In genomic region chr19:40721140-40721486, GRCh38 we compare ENCODE assay signal across 9 cellular contexts. TPM values are rescaled to one million over a fixed set of nuclear protein-coding genes. Genes with fewer than 3 reads are reported as not detected.
DNase-seq lines count a peak whose midpoint lies in the region; ATAC-seq, FAIRE-seq and TF ChIP-seq lines count a peak whose summit lies in the region.
"Had no signal": no experiment of that assay in that cellular context is flagged by ENCODE, and none has a peak within 500 bp of the region (broad histone marks: within the 10 kb centered on the region; RNA-seq: fewer than 3 reads in every experiment).

No MANE protein-coding gene starts in this region.

- no peaks in the 10 kb centered on the region for H3K9me3 ChIP-seq in HepG2 (ENCODE audit: low read length)
- H3K9me3 ChIP-seq in spleen, result no peaks in the 10 kb centered on the region

- H3K4me1 Mint-ChIP-seq in HFFc6 (ENCODE audit: low read depth), result peaks cover 54% of the 10 kb centered on the region

- TF ChIP-seq POLR2A in HepG2 (IDR thresholded peaks at IDR 0.05; ENCODE audit: insufficient read depth in 1 of 2, low read depth in 2 of 2, low read length in 2 of 2) (no peak), spleen (IDR thresholded peaks at IDR 0.05) (no peak)

- DNase-seq in HFFc6 (no peak), cardiac fibroblast (ENCODE audit: low read depth in 2 of 2) (no peak), HepG2 (ENCODE audit: low spot score) (no peak), spleen (no peak), COLO668 (lab: John Stamatoyannopoulos, UW; ENCODE audit: unreplicated experiment) (no peak)
- DNase-seq in activated CD4-positive, alpha-beta T cell treated with anti-CD3 and anti-CD28 coated beads for 48 hours, result no peak
- DNase-seq: NCI-H345 had no signal

- no peak overlapping the region for H3K27ac ChIP-seq in HepG2 (ENCODE audit: extremely low read length, insufficient read depth, low read length)
- H3K27ac ChIP-seq in spleen, result peak overlapping the region; percentile 53 to 96 (median 92)

- H3K4me2 ChIP-seq in HepG2 (ENCODE audit: low read depth, low read length), result peak overlapping the region; percentile 94

- no TSS peak for BruUV-seq in HepG2 (replicated peaks; lab: Mats Ljungman, UMichigan)

- CTCF ChIA-PET in HepG2 (lab: Yijun Ruan, JAX; ENCODE audit: low intra/inter-chr PET ratio, low total read pairs), result no interaction called here

- 0 out of 2 replicates have a peak, but pooled peaks cover 4% of the 10 kb centered on the region for H4K20me1 ChIP-seq in HepG2 (ENCODE audit: insufficient read depth, low read length)

- POLR2A ChIA-PET in HepG2 (lab: Yijun Ruan, JAX), result interaction anchor here (0.6 to 2.2 kb wide), 3 partner anchors 23 to 142 kb away, joined by 3 to 9 read pairs (median 3); partner anchors contain the start of genes ACTMAP and SNRPA

- WGBS in HepG2 (ENCODE audit: low lambda C conversion rate), result 86% methylated on average over 4 of the region's 6 CpGs
- WGBS in spleen, 5 donors, result 69 to 86% (median 83%) methylated on average over 6 of the region's 6 CpGs

- H3K27me3 Mint-ChIP-seq in HFFc6 (ENCODE audit: insufficient read depth), result peaks cover 2% of the 10 kb centered on the region

- TF ChIP-seq EP300 in HepG2 (IDR thresholded peaks at IDR 0.05; ENCODE audit: low read depth in 2 of 2, low read length in 2 of 2) (no peak), HepG2 (CRISPR knock-in tag; IDR thresholded peaks at IDR 0.05; ENCODE audit: borderline replicate concordance) (no peak)

- no peak for TF ChIP-seq CTCF in HFFc6 (IDR thresholded peaks at IDR 0.05)
- no peak for TF ChIP-seq CTCF in cardiac fibroblast (IDR thresholded peaks at IDR 0.05; ENCODE audit: low read depth, low read length)
- no peak for TF ChIP-seq CTCF in HepG2 (CRISPR knock-in tag; IDR thresholded peaks at IDR 0.05)
- TF ChIP-seq CTCF in spleen (IDR thresholded peaks at IDR 0.05 in 8 of 11, conservative IDR thresholded peaks at IDR 0.05 in 3 of 11), result no peak

- intact Hi-C loops in HepG2 (cut with micrococcal nuclease; ENCODE audit: unreplicated experiment) (no loop called here), spleen (cut with DNase I; ENCODE audit: low total_unique reads) (no loop called here)

- H3K4me1 ChIP-seq in HepG2 (ENCODE audit: insufficient read depth, low read length), result peaks cover 36% of the 10 kb centered on the region
- peaks cover 39 to 85% (median 62%) of the 10 kb centered on the region in 6 donors for H3K4me1 ChIP-seq in spleen

- H3K4me3 Mint-ChIP-seq in HFFc6, result peak overlapping the region; percentile 97

- in situ Hi-C loops in HepG2 (cut with HindIII; ENCODE audit: extremely low pct_ligation_motif_present, low pct_unique_long_range_greater_than_20kb), result no loop called here

- no peak overlapping the region; the same call in 1 of the 2 replicates for H3K9ac ChIP-seq in HepG2 (ENCODE audit: insufficient read depth, low read depth, low read length)

- no peaks in the 10 kb centered on the region for H3K9me3 Mint-ChIP-seq in HFFc6

- no peak for ATAC-seq in HepG2
- ATAC-seq in HG03175 (IDR thresholded peaks at IDR 0.05; ENCODE audit: unreplicated experiment), result no peak
- ATAC-seq in GM21447 (IDR thresholded peaks at IDR 0.05; ENCODE audit: unreplicated experiment), result no peak

- H3K4me3 ChIP-seq in cardiac fibroblast (replicated peaks in 1 of 2; ENCODE audit: low read depth in 2 of 2, low read length in 2 of 2), result peak overlapping the region; percentile 61 to 92
- no peak overlapping the region for H3K4me3 ChIP-seq in HepG2 (replicated peaks in 1 of 3; ENCODE audit: insufficient read depth in 1 of 3, low read depth in 2 of 3, low read length in 3 of 3)
- H3K4me3 ChIP-seq in spleen, result peak overlapping the region in 4 of 8 donors; percentile 69 to 84 (median 72)

- FAIRE-seq in HepG2 (lab: Jason Lieb, UNC), result no peak

- no peak for TF ChIP-seq RAD21 in HepG2 (CRISPR knock-in tag; IDR thresholded peaks at IDR 0.05)

- H3K79me2 ChIP-seq in HepG2 (ENCODE audit: insufficient read depth, low read length), result peaks cover 57% of the 10 kb centered on the region

- no peaks in the 10 kb centered on the region; a peak in 1 of 5 replicates for H3K27me3 ChIP-seq in HepG2 (ENCODE audit: control insufficient read depth in 1 of 2, insufficient read depth in 2 of 2, low read length in 2 of 2)
- no peaks in the 10 kb centered on the region for H3K27me3 ChIP-seq in spleen (replicated peaks in 1 of 7)

- H3K36me3 ChIP-seq in HepG2 (replicated peaks in 1 of 2; ENCODE audit: control insufficient read depth in 1 of 2, insufficient read depth in 2 of 2, low read length in 2 of 2) (peaks cover 5 to 27% of the 10 kb centered on the region in 2 experiments; a peak in 4 of 5 replicates), spleen (peaks cover 0 to 39% (median 18%) of the 10 kb centered on the region in 6 donors)

- peak overlapping the region; percentile 80 for H3K27ac Mint-ChIP-seq in HFFc6

- no peak overlapping the region for H2AFZ ChIP-seq in HepG2 (ENCODE audit: low read length)

- peaks cover 26% of the 10 kb centered on the region; the same call in 1 of the 2 replicates for H3K36me3 Mint-ChIP-seq in HFFc6 (ENCODE audit: low read depth)

RNA-seq across cellular contexts. Expression of gene ITPKC, which starts 4.2 kb away (rescaled TPM):
- 10 to 100 TPM in 4 of 6 experiments, 1 to 10 TPM in 2; 9.2 to 14.9 (median 10.5) TPM for total RNA-seq in HFFc6 (2021; fragmentation: NEBNext Ultra II Directional; extraction: Animal tissue kit (Norgen Biotek cat#: 25700))
- total RNA-seq in HepG2 (2016; rRNA removed; fragmentation: Illumina TruSeq; extraction: Trizol), result 11.2 and 11.3 TPM in 2 replicates
- total RNA-seq in HepG2 (2016; cell fraction: cytosol; rRNA removed; fragmentation: Illumina TruSeq; extraction: Trizol; ENCODE audit: low read depth), result 2.2 and 2.9 TPM in 2 replicates
- total RNA-seq in HepG2 (2016; cell fraction: insoluble cytoplasmic fraction; rRNA removed; fragmentation: Illumina TruSeq; extraction: Trizol), result 11.1 and 11.2 TPM in 2 replicates
- 6.2 and 7.0 TPM in 2 replicates for total RNA-seq in HepG2 (2016; cell fraction: membrane; rRNA removed; fragmentation: Illumina TruSeq; extraction: Trizol)
- 9.4 and 10.1 TPM in 2 replicates for total RNA-seq in HepG2 (2016; cell fraction: nucleus; rRNA removed; fragmentation: Illumina TruSeq; extraction: Trizol)
- polyA plus RNA-seq in HepG2 (2011; rRNA removed), result 6.9 and 12.4 TPM in 2 replicates
- polyA plus RNA-seq in HepG2 (2011; cell fraction: cytosol; rRNA removed), result 7.5 and 8.3 TPM in 2 replicates
- polyA plus RNA-seq in HepG2 (2011; cell fraction: nucleus; rRNA removed), result 10.9 and 11.5 TPM in 2 replicates
- polyA plus RNA-seq in HepG2 (2012), result 5.5 and 8.9 TPM in 2 replicates
- 1.6 and 1.9 TPM in 2 replicates for polyA plus RNA-seq in HepG2 (2016; cell fraction: cytosol; fragmentation: Illumina TruSeq; extraction: Trizol; ENCODE audit: low read depth)
- polyA plus RNA-seq in HepG2 (2016; cell fraction: insoluble cytoplasmic fraction; fragmentation: Illumina TruSeq; extraction: Trizol; ENCODE audit: low read depth), result 9.6 and 11.1 TPM in 2 replicates
- polyA plus RNA-seq in HepG2 (2016; cell fraction: membrane; fragmentation: Illumina TruSeq; extraction: Trizol; ENCODE audit: low read depth), result 4.0 and 4.4 TPM in 2 replicates
- 16.8 and 17.2 TPM in 2 replicates for polyA plus RNA-seq in HepG2 (2016; cell fraction: nucleus; fragmentation: Illumina TruSeq; extraction: Trizol; ENCODE audit: insufficient read depth, low read depth)
- polyA minus RNA-seq in HepG2 (2011; rRNA and poly(A)+ RNA removed; ENCODE audit: low replicate concordance), result 7.6 and 22.0 TPM in 2 replicates
- 4.2 and 6.6 TPM in 2 replicates for polyA minus RNA-seq in HepG2 (2011; cell fraction: cytosol; rRNA and poly(A)+ RNA removed)
- 5.5 and 7.5 TPM in 2 replicates for polyA minus RNA-seq in HepG2 (2011; cell fraction: nucleus; rRNA and poly(A)+ RNA removed)
- total RNA-seq in spleen, result 10 to 100 TPM; 11.1 to 39.2 (median 18.0) TPM
- polyA plus RNA-seq in spleen, result 10 to 100 TPM in 1 of 3 donors, 1 to 10 TPM in 2; 6.8 to 14.3 (median 8.6) TPM

RNA-seq across cellular contexts. Expression of gene COQ8B, which starts 4.4 kb away (rescaled TPM):
- total RNA-seq in HFFc6 (2021; fragmentation: NEBNext Ultra II Directional; extraction: Animal tissue kit (Norgen Biotek cat#: 25700)), result 10 to 100 TPM; 19.8 to 28.6 (median 23.6) TPM
- 10.3 and 17.2 TPM in 2 replicates for total RNA-seq in HepG2 (2016; rRNA removed; fragmentation: Illumina TruSeq; extraction: Trizol)
- 11.6 and 12.3 TPM in 2 replicates for total RNA-seq in HepG2 (2016; cell fraction: cytosol; rRNA removed; fragmentation: Illumina TruSeq; extraction: Trizol; ENCODE audit: low read depth)
- 8.6 and 17.5 TPM in 2 replicates for total RNA-seq in HepG2 (2016; cell fraction: insoluble cytoplasmic fraction; rRNA removed; fragmentation: Illumina TruSeq; extraction: Trizol)
- 16.6 and 19.5 TPM in 2 replicates for total RNA-seq in HepG2 (2016; cell fraction: membrane; rRNA removed; fragmentation: Illumina TruSeq; extraction: Trizol)
- total RNA-seq in HepG2 (2016; cell fraction: nucleus; rRNA removed; fragmentation: Illumina TruSeq; extraction: Trizol), result 13.3 and 18.3 TPM in 2 replicates
- polyA plus RNA-seq in HepG2 (2011; rRNA removed), result 12.3 and 14.7 TPM in 2 replicates
- 9.9 and 15.6 TPM in 2 replicates for polyA plus RNA-seq in HepG2 (2011; cell fraction: cytosol; rRNA removed)
- 54.2 and 65.2 TPM in 2 replicates for polyA plus RNA-seq in HepG2 (2011; cell fraction: nucleus; rRNA removed)
- 8.7 and 13.0 TPM in 2 replicates for polyA plus RNA-seq in HepG2 (2012)
- polyA plus RNA-seq in HepG2 (2016; cell fraction: cytosol; fragmentation: Illumina TruSeq; extraction: Trizol; ENCODE audit: low read depth), result 5.6 and 6.3 TPM in 2 replicates
- polyA plus RNA-seq in HepG2 (2016; cell fraction: insoluble cytoplasmic fraction; fragmentation: Illumina TruSeq; extraction: Trizol; ENCODE audit: low read depth), result 7.8 and 9.6 TPM in 2 replicates
- 8.1 and 8.4 TPM in 2 replicates for polyA plus RNA-seq in HepG2 (2016; cell fraction: membrane; fragmentation: Illumina TruSeq; extraction: Trizol; ENCODE audit: low read depth)
- 21.5 and 25.0 TPM in 2 replicates for polyA plus RNA-seq in HepG2 (2016; cell fraction: nucleus; fragmentation: Illumina TruSeq; extraction: Trizol; ENCODE audit: insufficient read depth, low read depth)
- 22.0 and 30.0 TPM in 2 replicates for polyA minus RNA-seq in HepG2 (2011; rRNA and poly(A)+ RNA removed; ENCODE audit: low replicate concordance)
- 7.7 and 9.0 TPM in 2 replicates for polyA minus RNA-seq in HepG2 (2011; cell fraction: cytosol; rRNA and poly(A)+ RNA removed)
- 19.1 and 21.8 TPM in 2 replicates for polyA minus RNA-seq in HepG2 (2011; cell fraction: nucleus; rRNA and poly(A)+ RNA removed)
- total RNA-seq in spleen, result 10 to 100 TPM; 23.0 to 40.2 (median 32.6) TPM
- polyA plus RNA-seq in spleen, result 10 to 100 TPM; 18.4 to 33.8 (median 21.1) TPM

RNA-seq across cellular contexts. Expression of gene ACTMAP, which starts 29.2 kb away (rescaled TPM):
- 1 to 10 TPM; 6.7 to 8.5 (median 7.5) TPM for total RNA-seq in HFFc6 (2021; fragmentation: NEBNext Ultra II Directional; extraction: Animal tissue kit (Norgen Biotek cat#: 25700))
- 2.2 and 3.9 TPM in 2 replicates for total RNA-seq in HepG2 (2016; rRNA removed; fragmentation: Illumina TruSeq; extraction: Trizol)
- total RNA-seq in HepG2 (2016; cell fraction: cytosol; rRNA removed; fragmentation: Illumina TruSeq; extraction: Trizol; ENCODE audit: low read depth), result 2.1 and 5.1 TPM in 2 replicates
- 2.2 and 3.3 TPM in 2 replicates for total RNA-seq in HepG2 (2016; cell fraction: insoluble cytoplasmic fraction; rRNA removed; fragmentation: Illumina TruSeq; extraction: Trizol)
- total RNA-seq in HepG2 (2016; cell fraction: membrane; rRNA removed; fragmentation: Illumina TruSeq; extraction: Trizol), result 4.4 and 4.8 TPM in 2 replicates
- 3.9 and 4.4 TPM in 2 replicates for total RNA-seq in HepG2 (2016; cell fraction: nucleus; rRNA removed; fragmentation: Illumina TruSeq; extraction: Trizol)
- polyA plus RNA-seq in HepG2 (2011; rRNA removed), result 7.9 and 11.3 TPM in 2 replicates
- 4.7 and 5.7 TPM in 2 replicates for polyA plus RNA-seq in HepG2 (2011; cell fraction: cytosol; rRNA removed)
- polyA plus RNA-seq in HepG2 (2011; cell fraction: nucleus; rRNA removed), result 30.8 and 31.7 TPM in 2 replicates
- polyA plus RNA-seq in HepG2 (2012), result 13.1 and 16.5 TPM in 2 replicates
- polyA plus RNA-seq in HepG2 (2016; cell fraction: cytosol; fragmentation: Illumina TruSeq; extraction: Trizol; ENCODE audit: low read depth), result 4.5 and 4.7 TPM in 2 replicates
- polyA plus RNA-seq in HepG2 (2016; cell fraction: insoluble cytoplasmic fraction; fragmentation: Illumina TruSeq; extraction: Trizol; ENCODE audit: low read depth), result 10.5 and 13.7 TPM in 2 replicates
- 12.4 and 14.6 TPM in 2 replicates for polyA plus RNA-seq in HepG2 (2016; cell fraction: membrane; fragmentation: Illumina TruSeq; extraction: Trizol; ENCODE audit: low read depth)
- 46.1 and 49.5 TPM in 2 replicates for polyA plus RNA-seq in HepG2 (2016; cell fraction: nucleus; fragmentation: Illumina TruSeq; extraction: Trizol; ENCODE audit: insufficient read depth, low read depth)
- 11.2 and 11.8 TPM in 2 replicates for polyA minus RNA-seq in HepG2 (2011; rRNA and poly(A)+ RNA removed; ENCODE audit: low replicate concordance)
- polyA minus RNA-seq in HepG2 (2011; cell fraction: cytosol; rRNA and poly(A)+ RNA removed), result 8.1 and 9.0 TPM in 2 replicates
- polyA minus RNA-seq in HepG2 (2011; cell fraction: nucleus; rRNA and poly(A)+ RNA removed), result 5.2 and 5.3 TPM in 2 replicates
- 10 to 100 TPM in 3 of 7 donors, 1 to 10 TPM in 4; 6.0 to 16.2 (median 9.8) TPM for total RNA-seq in spleen
- polyA plus RNA-seq in spleen, result 1 to 10 TPM; 5.2 to 6.8 (median 5.9) TPM

RNA-seq across cellular contexts. Expression of gene SNRPA, which starts 29.9 kb away (rescaled TPM):
- 100 to 1,000 TPM in 4 of 6 experiments, 10 to 100 TPM in 2; 87.8 to 120 (median 104) TPM for total RNA-seq in HFFc6 (2021; fragmentation: NEBNext Ultra II Directional; extraction: Animal tissue kit (Norgen Biotek cat#: 25700))
- 55.6 and 59.6 TPM in 2 replicates for total RNA-seq in HepG2 (2016; rRNA removed; fragmentation: Illumina TruSeq; extraction: Trizol)
- 30.9 and 37.5 TPM in 2 replicates for total RNA-seq in HepG2 (2016; cell fraction: cytosol; rRNA removed; fragmentation: Illumina TruSeq; extraction: Trizol; ENCODE audit: low read depth)
- total RNA-seq in HepG2 (2016; cell fraction: insoluble cytoplasmic fraction; rRNA removed; fragmentation: Illumina TruSeq; extraction: Trizol), result 43.3 and 60.9 TPM in 2 replicates
- total RNA-seq in HepG2 (2016; cell fraction: membrane; rRNA removed; fragmentation: Illumina TruSeq; extraction: Trizol), result 30.2 and 35.2 TPM in 2 replicates
- 40.9 and 42.9 TPM in 2 replicates for total RNA-seq in HepG2 (2016; cell fraction: nucleus; rRNA removed; fragmentation: Illumina TruSeq; extraction: Trizol)
- polyA plus RNA-seq in HepG2 (2011; rRNA removed), result 111 and 162 TPM in 2 replicates
- 36.8 and 67.8 TPM in 2 replicates for polyA plus RNA-seq in HepG2 (2011; cell fraction: cytosol; rRNA removed)
- 112 and 136 TPM in 2 replicates for polyA plus RNA-seq in HepG2 (2011; cell fraction: nucleus; rRNA removed)
- polyA plus RNA-seq in HepG2 (2012), result 55.3 and 58.7 TPM in 2 replicates
- polyA plus RNA-seq in HepG2 (2016; cell fraction: cytosol; fragmentation: Illumina TruSeq; extraction: Trizol; ENCODE audit: low read depth), result 31.4 and 37.9 TPM in 2 replicates
- polyA plus RNA-seq in HepG2 (2016; cell fraction: insoluble cytoplasmic fraction; fragmentation: Illumina TruSeq; extraction: Trizol; ENCODE audit: low read depth), result 87.1 and 104 TPM in 2 replicates
- polyA plus RNA-seq in HepG2 (2016; cell fraction: membrane; fragmentation: Illumina TruSeq; extraction: Trizol; ENCODE audit: low read depth), result 41.6 and 53.2 TPM in 2 replicates
- 106 and 112 TPM in 2 replicates for polyA plus RNA-seq in HepG2 (2016; cell fraction: nucleus; fragmentation: Illumina TruSeq; extraction: Trizol; ENCODE audit: insufficient read depth, low read depth)
- polyA minus RNA-seq in HepG2 (2011; rRNA and poly(A)+ RNA removed; ENCODE audit: low replicate concordance), result 182 and 255 TPM in 2 replicates
- 80.0 and 106 TPM in 2 replicates for polyA minus RNA-seq in HepG2 (2011; cell fraction: cytosol; rRNA and poly(A)+ RNA removed)
- 49.1 and 73.4 TPM in 2 replicates for polyA minus RNA-seq in HepG2 (2011; cell fraction: nucleus; rRNA and poly(A)+ RNA removed)
- total RNA-seq in spleen, result 10 to 100 TPM; 52.9 to 76.9 (median 64.0) TPM
- polyA plus RNA-seq in spleen, result 10 to 100 TPM; 62.7 to 69.2 (median 67.4) TPM

RNA-seq across cellular contexts. Expression of gene NUMBL, which starts 30.7 kb away (rescaled TPM):
- total RNA-seq in HFFc6 (2021; fragmentation: NEBNext Ultra II Directional; extraction: Animal tissue kit (Norgen Biotek cat#: 25700)), result 10 to 100 TPM; 49.1 to 58.3 (median 53.6) TPM
- total RNA-seq in HepG2 (2016; rRNA removed; fragmentation: Illumina TruSeq; extraction: Trizol), result 0.20 and 0.49 TPM in 2 replicates
- 0.09 and 0.10 TPM in 2 replicates for total RNA-seq in HepG2 (2016; cell fraction: cytosol; rRNA removed; fragmentation: Illumina TruSeq; extraction: Trizol; ENCODE audit: low read depth)
- 0.04 and 0.58 TPM in 2 replicates for total RNA-seq in HepG2 (2016; cell fraction: insoluble cytoplasmic fraction; rRNA removed; fragmentation: Illumina TruSeq; extraction: Trizol)
- total RNA-seq in HepG2 (2016; cell fraction: membrane; rRNA removed; fragmentation: Illumina TruSeq; extraction: Trizol), result 0.25 and 0.52 TPM in 2 replicates
- 0.69 and 2.1 TPM in 2 replicates for total RNA-seq in HepG2 (2016; cell fraction: nucleus; rRNA removed; fragmentation: Illumina TruSeq; extraction: Trizol)
- polyA plus RNA-seq in HepG2 (2011; rRNA removed), result 2.2 and 2.3 TPM in 2 replicates
- 0.67 and 0.90 TPM in 2 replicates for polyA plus RNA-seq in HepG2 (2011; cell fraction: cytosol; rRNA removed)
- 21.6 and 25.2 TPM in 2 replicates for polyA plus RNA-seq in HepG2 (2011; cell fraction: nucleus; rRNA removed)
- 0.78 and 2.1 TPM in 2 replicates for polyA plus RNA-seq in HepG2 (2012)
- polyA plus RNA-seq in HepG2 (2016; cell fraction: cytosol; fragmentation: Illumina TruSeq; extraction: Trizol; ENCODE audit: low read depth), result 0.10 and 0.11 TPM in 2 replicates
- 0.27 and 0.56 TPM in 2 replicates for polyA plus RNA-seq in HepG2 (2016; cell fraction: insoluble cytoplasmic fraction; fragmentation: Illumina TruSeq; extraction: Trizol; ENCODE audit: low read depth)
- 0.07 and 0.19 TPM in 2 replicates for polyA plus RNA-seq in HepG2 (2016; cell fraction: membrane; fragmentation: Illumina TruSeq; extraction: Trizol; ENCODE audit: low read depth)
- 4.8 and 6.7 TPM in 2 replicates for polyA plus RNA-seq in HepG2 (2016; cell fraction: nucleus; fragmentation: Illumina TruSeq; extraction: Trizol; ENCODE audit: insufficient read depth, low read depth)
- 1.2 and 14.1 TPM in 2 replicates for polyA minus RNA-seq in HepG2 (2011; rRNA and poly(A)+ RNA removed; ENCODE audit: low replicate concordance)
- polyA minus RNA-seq in HepG2 (2011; cell fraction: cytosol; rRNA and poly(A)+ RNA removed), result 0.35 and 0.99 TPM in 2 replicates
- 2.8 and 2.9 TPM in 2 replicates for polyA minus RNA-seq in HepG2 (2011; cell fraction: nucleus; rRNA and poly(A)+ RNA removed)
- total RNA-seq in spleen, result 10 to 100 TPM; 12.1 to 27.4 (median 14.8) TPM
- polyA plus RNA-seq in spleen, result 10 to 100 TPM in 1 of 3 donors, 1 to 10 TPM in 2; 3.2 to 10.6 (median 3.5) TPM

Comparison
In these comparisons a context has a peak if more than half of its experiments do, and no peak if none do; other contexts are left out.
1. H3K4me3 ChIP-seq: peak in cardiac fibroblast (2 of 2); none in HepG2 (0 of 3).